22 cellular contexts compared by ENCODE assay signal in genomic region chr5:35145671-35146317, GRCh38.
DNase-seq lines count a peak whose midpoint lies in the region; ATAC-seq, FAIRE-seq and TF ChIP-seq lines count a peak whose summit lies in the region.
"Had no signal": no experiment of that assay in that cellular context is flagged by ENCODE, and none has a peak within 500 bp of the region (broad histone marks: within the 10 kb centered on the region; RNA-seq: fewer than 3 reads in every experiment).

No MANE protein-coding gene starts in this region.

- no peaks in the 10 kb centered on the region for H3K27me3 Mint-ChIP-seq in astrocyte (ENCODE audit: low read depth, unreplicated experiment)

- no peaks in the 10 kb centered on the region for H3K9me3 Mint-ChIP-seq in astrocyte (ENCODE audit: unreplicated experiment)

- no peaks in the 10 kb centered on the region for H3K79me2 ChIP-seq in astrocyte (ENCODE audit: insufficient read depth, low read length)

- peak; percentile 22 for DNase-seq in AG10803 (ENCODE audit: low read depth)
- no peak for DNase-seq in astrocyte (ENCODE audit: low read depth)
- DNase-seq in coronary artery (ENCODE audit: low spot score), result no peak
- DNase-seq: CD4-positive, alpha-beta memory T cell; DMS153; H7; NCI-H1417; NCI-H187 treated with DMSO at 0.1 percent for 48 hours; NCI-H2227 treated with DMSO at 0.1 percent for 48 hours; NCI-H510A treated with DMSO at 0.1 percent for 48 hours; NCI-H82; RPMI8226; SIG-M5 had no signal

- peak overlapping the region; percentile 3 for H3K4me2 ChIP-seq in astrocyte (ENCODE audit: low read length)
- H3K4me2 ChIP-seq: KMS-11 had no signal

- H4K20me1 ChIP-seq in astrocyte (ENCODE audit: insufficient read depth, low read length), result no peaks in the 10 kb centered on the region

- ATAC-seq in HG03139 (IDR thresholded peaks at IDR 0.05; ENCODE audit: unreplicated experiment) (no peak), GM18868 (IDR thresholded peaks at IDR 0.05; ENCODE audit: unreplicated experiment) (no peak), HG02938 (IDR thresholded peaks at IDR 0.05; ENCODE audit: unreplicated experiment) (no peak)
- ATAC-seq: HepG2 had no signal

- H3K9ac ChIP-seq in HUES64 (ENCODE audit: low read depth, low read length) (no peak overlapping the region), astrocyte (ENCODE audit: low read length) (no peak overlapping the region)
- H3K9ac ChIP-seq: KMS-11 had no signal

- H2AFZ ChIP-seq in astrocyte (ENCODE audit: low read depth, low read length), result no peak overlapping the region

- FAIRE-seq in astrocyte (lab: Jason Lieb, UNC), result no peak
- FAIRE-seq: GM12892, GM18507, HepG2 had no signal

- no peak overlapping the region for H3K4me3 Mint-ChIP-seq in astrocyte (ENCODE audit: unreplicated experiment)
- H3K4me3 Mint-ChIP-seq: CD4-positive, alpha-beta memory T cell had no signal

- H3K36me3 ChIP-seq in HUES64 (ENCODE audit: insufficient read depth, low read length), result no peaks in the 10 kb centered on the region
- no peaks in the 10 kb centered on the region for H3K36me3 ChIP-seq in astrocyte (ENCODE audit: insufficient read depth, low read length)
- H3K36me3 ChIP-seq in mesodermal cell (ENCODE audit: control insufficient read depth, insufficient read depth, low read length), result no peaks in the 10 kb centered on the region

- peak overlapping the region; percentile 43; the same call in 1 of the 2 replicates for H3K27ac ChIP-seq in HUES64 (ENCODE audit: low read depth, low read length)
- H3K27ac ChIP-seq in astrocyte (ENCODE audit: low read depth, low read length), result no peak overlapping the region
- H3K27ac ChIP-seq in mesodermal cell (ENCODE audit: low read depth, low read length, severe bottlenecking), result peak overlapping the region; percentile 26
- H3K27ac ChIP-seq in coronary artery, result no peak overlapping the region
- H3K27ac ChIP-seq: KMS-11 had no signal

- H3K4me1 ChIP-seq in HUES64 (ENCODE audit: insufficient read depth, low read length) (peaks cover 11% of the 10 kb centered on the region), astrocyte (ENCODE audit: insufficient read depth, low read length) (no peaks in the 10 kb centered on the region), mesodermal cell (ENCODE audit: control insufficient read depth, insufficient read depth, low read length, poor library complexity, severe bottlenecking) (no peaks in the 10 kb centered on the region)

- no peaks in the 10 kb centered on the region for H3K9me3 ChIP-seq in HUES64 (ENCODE audit: insufficient read depth, low read depth, low read length)
- no peaks in the 10 kb centered on the region for H3K9me3 ChIP-seq in astrocyte (ENCODE audit: insufficient read depth, low read depth, low read length)
- no peaks in the 10 kb centered on the region for H3K9me3 ChIP-seq in mesodermal cell (ENCODE audit: control insufficient read depth, low read length)

- H3K27me3 ChIP-seq in HUES64 (ENCODE audit: insufficient read depth, low read length) (no peaks in the 10 kb centered on the region), astrocyte (ENCODE audit: insufficient read depth, low read length) (no peaks in the 10 kb centered on the region)

- H3K36me3 Mint-ChIP-seq in astrocyte (ENCODE audit: low read depth, unreplicated experiment), result no peaks in the 10 kb centered on the region
- H3K36me3 Mint-ChIP-seq: CD4-positive, alpha-beta memory T cell had no signal

- TF ChIP-seq CTCF in AG10803 (conservative IDR thresholded peaks at IDR 0.05; ENCODE audit: low read length) (no peak), astrocyte (IDR thresholded peaks at IDR 0.05; ENCODE audit: insufficient read depth, low read depth, low read length) (no peak), coronary artery (IDR thresholded peaks at IDR 0.05) (no peak)

- no peak overlapping the region for H3K27ac Mint-ChIP-seq in astrocyte (ENCODE audit: unreplicated experiment)
- H3K27ac Mint-ChIP-seq: CD4-positive, alpha-beta memory T cell had no signal

- WGBS in HUES64, result 93% methylated on average over 2 of the region's 2 CpGs
- 79 to 80% methylated on average over 1 to 2 of the region's 2 CpGs for WGBS in mesodermal cell (ENCODE audit: insufficient coverage in 2 of 2), 2 experiments

- H3K4me1 Mint-ChIP-seq in astrocyte (ENCODE audit: low read depth, unreplicated experiment), result peaks cover 17% of the 10 kb centered on the region
- H3K4me1 Mint-ChIP-seq: CD4-positive, alpha-beta memory T cell had no signal

- H3K4me3 ChIP-seq in AG10803 (ENCODE audit: low read length), result no peak overlapping the region
- no peak overlapping the region for H3K4me3 ChIP-seq in HUES64 (ENCODE audit: low read length)
- H3K4me3 ChIP-seq in astrocyte (ENCODE audit: insufficient read depth, low read depth, low read length), result no peak overlapping the region
- H3K4me3 ChIP-seq in mesodermal cell (ENCODE audit: extremely low read depth, insufficient read depth, low read length, poor library complexity, severe bottlenecking), result no peak overlapping the region
- H3K4me3 ChIP-seq in coronary artery, result no peak overlapping the region

Comparison
In these comparisons a context has a peak if more than half of its experiments do, and no peak if none do; other contexts are left out.
1. H3K27ac ChIP-seq: peak in HUES64 (single experiment) and mesodermal cell (single experiment); none in astrocyte (single experiment) and coronary artery (0 of 2).